Comparison of ENCODE assay signal across 27 cellular contexts in the genomic region with DNA sequence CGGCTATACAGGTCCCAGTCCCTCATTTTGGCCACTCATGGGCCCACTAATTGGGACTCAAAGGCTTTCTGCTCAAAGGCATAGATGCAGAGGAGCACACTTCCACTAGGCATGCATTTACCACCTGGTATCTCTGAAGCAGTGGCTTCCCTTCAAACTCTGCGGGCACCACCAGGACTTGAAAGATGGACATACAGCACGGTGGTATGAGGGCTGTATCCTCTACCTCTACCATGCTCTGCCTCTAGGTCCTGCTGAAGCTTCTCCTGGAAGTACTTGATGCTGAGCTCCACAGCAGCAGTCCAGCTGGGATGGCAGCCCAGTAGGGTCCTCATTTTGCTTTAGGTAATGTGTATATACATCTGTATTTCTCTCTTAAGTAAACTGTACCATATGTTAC. TPM values are rescaled to one million over a fixed set of nuclear protein-coding genes. Genes with fewer than 3 reads are reported as not detected.
DNase-seq lines count a peak whose midpoint lies in the region; ATAC-seq, FAIRE-seq and TF ChIP-seq lines count a peak whose summit lies in the region.
"Had no signal": no experiment of that assay in that cellular context is flagged by ENCODE, and none has a peak within 500 bp of the region (broad histone marks: within the 10 kb centered on the region; RNA-seq: fewer than 3 reads in every experiment).

No MANE protein-coding gene starts in this region.

- POLR2A ChIA-PET in Panc1 (lab: Charles Lee) = no interaction called here

- no TSS peak for BruUV-seq in Panc1 (replicated peaks; lab: Mats Ljungman, UMichigan)

- no peak overlapping the region for H3K4me3 ChIP-seq in Panc1 (ENCODE audit: low read depth in 2 of 2, low read length in 2 of 2)
- H3K4me3 ChIP-seq: BLaER1, GM12878 had no signal

- H3K4me1 ChIP-seq in Panc1 (ENCODE audit: control insufficient read depth, insufficient read depth, low read length) = peaks cover under 1% of the 10 kb centered on the region; the same call in 1 of the 2 replicates
- H3K4me1 ChIP-seq: BE2C, BLaER1 had no signal

- intact Hi-C loops in Panc1 (cut with micrococcal nuclease; ENCODE audit: unreplicated experiment) = no loop called here
- intact Hi-C loops in activated naive CD4-positive, alpha-beta T cell treated with anti-CD3 and anti-CD28 coated beads for 36 hours (cut with micrococcal nuclease) = no loop called here

- no peak overlapping the region for H3K27ac ChIP-seq in Panc1 (ENCODE audit: low read length)
- H3K27ac ChIP-seq: BLaER1 had no signal

- peaks cover 2% of the 10 kb centered on the region for H3K4me1 Mint-ChIP-seq in osteocyte (ENCODE audit: unreplicated experiment)
- H3K4me1 Mint-ChIP-seq in activated naive CD4-positive, alpha-beta T cell treated with anti-CD3 and anti-CD28 coated beads for 36 hours (ENCODE audit: low read depth) = peaks cover under 1% of the 10 kb centered on the region

- H3K4me3 Mint-ChIP-seq in osteocyte (ENCODE audit: unreplicated experiment) = no peak overlapping the region
- no peak overlapping the region for H3K4me3 Mint-ChIP-seq in activated naive CD4-positive, alpha-beta T cell treated with anti-CD3 and anti-CD28 coated beads for 36 hours
- H3K4me3 Mint-ChIP-seq: CD14-positive monocyte; CD4-positive, alpha-beta memory T cell; CD4-positive, CD25-positive, alpha-beta regulatory T cell; CD8-positive, alpha-beta memory T cell had no signal

- no peak for TF ChIP-seq CTCF in Panc1 (IDR thresholded peaks at IDR 0.05)
- no peak for TF ChIP-seq CTCF in osteocyte (IDR thresholded peaks at IDR 0.05)

- DNase-seq in Panc1 (ENCODE audit: low read depth, low spot score) (no peak), osteocyte (ENCODE audit: extremely low spot score, unreplicated experiment) (peak; percentile 56), urothelium cell line (ENCODE audit: low spot score) (no peak), superior temporal gyrus (ENCODE audit: extremely low spot score) (no peak), GOT3 (lab: John Stamatoyannopoulos, UW) (no peak)
- DNase-seq in activated naive CD4-positive, alpha-beta T cell treated with anti-CD3 and anti-CD28 coated beads for 36 hours = no peak
- DNase-seq: 8988T; ACHN; BE2C; C1 segment of cervical spinal cord; CD4-positive, alpha-beta memory T cell; CD4-positive, CD25-positive, alpha-beta regulatory T cell; CD8-positive, alpha-beta memory T cell; COR-L47; DMS 273 treated with DMSO at 0.1 percent for 48 hours; DMS153; DMS53; DMS79; DND-41; EL; GDM1 had no signal

- no peak overlapping the region for H3K27ac Mint-ChIP-seq in osteocyte (ENCODE audit: unreplicated experiment)
- no peak overlapping the region for H3K27ac Mint-ChIP-seq in activated naive CD4-positive, alpha-beta T cell treated with anti-CD3 and anti-CD28 coated beads for 36 hours
- H3K27ac Mint-ChIP-seq: CD4-positive, CD25-positive, alpha-beta regulatory T cell had no signal

- H3K9me3 ChIP-seq in Panc1 (ENCODE audit: control insufficient read depth, insufficient read depth, low read depth, low read length) = no peaks in the 10 kb centered on the region
- H3K9me3 ChIP-seq: BE2C, BLaER1 had no signal

- H3K9me3 Mint-ChIP-seq in osteocyte (ENCODE audit: unreplicated experiment) = no peaks in the 10 kb centered on the region
- no peaks in the 10 kb centered on the region for H3K9me3 Mint-ChIP-seq in activated naive CD4-positive, alpha-beta T cell treated with anti-CD3 and anti-CD28 coated beads for 36 hours
- H3K9me3 Mint-ChIP-seq: CD14-positive monocyte; CD4-positive, alpha-beta memory T cell; CD4-positive, CD25-positive, alpha-beta regulatory T cell; CD8-positive, alpha-beta memory T cell had no signal

- H3K36me3 ChIP-seq in Panc1 (ENCODE audit: control insufficient read depth, insufficient read depth, low read length) = peaks cover 3% of the 10 kb centered on the region; the same call in 1 of the 2 replicates

- peak; percentile 40 for FAIRE-seq in urothelium cell line (lab: Jason Lieb, UNC)
- FAIRE-seq: A204.1, GM12878, GM12892, GM18507 had no signal

- H3K27me3 Mint-ChIP-seq in osteocyte (ENCODE audit: unreplicated experiment) = no peaks in the 10 kb centered on the region
- no peaks in the 10 kb centered on the region for H3K27me3 Mint-ChIP-seq in activated naive CD4-positive, alpha-beta T cell treated with anti-CD3 and anti-CD28 coated beads for 36 hours (ENCODE audit: low read depth)
- H3K27me3 Mint-ChIP-seq: CD4-positive, alpha-beta memory T cell; CD4-positive, CD25-positive, alpha-beta regulatory T cell; CD8-positive, alpha-beta memory T cell had no signal

- in situ Hi-C loops in Panc1 (cut with HindIII; ENCODE audit: low pct_unique_long_range_greater_than_20kb, low sequenced_read_pairs) = no loop called here

- H3K27me3 ChIP-seq in Panc1 (ENCODE audit: control insufficient read depth, insufficient read depth, low read length) = no peaks in the 10 kb centered on the region
- H3K27me3 ChIP-seq: BE2C, BLaER1 had no signal

- CTCF ChIA-PET in Panc1 (lab: Charles Lee) = no interaction called here
- CTCF ChIA-PET in activated naive CD4-positive, alpha-beta T cell treated with anti-CD3 and anti-CD28 coated beads for 36 hours (lab: Charles Lee) = interaction anchor here (0.5 kb wide), 1 partner anchor 112 kb away, joined by 5 read pairs; no protein-coding TSS in a partner anchor

- peaks cover 27% of the 10 kb centered on the region for H3K36me3 Mint-ChIP-seq in osteocyte (ENCODE audit: unreplicated experiment)
- peaks cover 5% of the 10 kb centered on the region for H3K36me3 Mint-ChIP-seq in activated naive CD4-positive, alpha-beta T cell treated with anti-CD3 and anti-CD28 coated beads for 36 hours (ENCODE audit: low read depth)

- peak; percentile 48; the same call in 1 of the 2 replicates for ATAC-seq in Panc1
- ATAC-seq: GM12878 had no signal

RNA-seq across cellular contexts. Expression of gene RAB6A, which starts 49.9 kb away (rescaled TPM):
- total RNA-seq in Panc1 (2021; ENCODE audit: unreplicated experiment) (149 TPM), osteocyte (145 and 156 TPM in 2 replicates)
- polyA plus RNA-seq in Panc1 (2012; ENCODE audit: insufficient read length) = 93.7 TPM
- 10 to 100 TPM; 36.7 to 41.2 TPM for total RNA-seq in activated naive CD4-positive, alpha-beta T cell treated with anti-CD3 and anti-CD28 coated beads for 36 hours
